Comparison of ENCODE assay signal across 1 cellular context in genomic region chr12:89709994-89710872, GRCh38.
TF ChIP-seq lines count a peak whose summit lies in the region.

No MANE protein-coding gene starts in this region.

TF ChIP-seq in A549, 52 proteins besides CTCF, POLR2A, EP300 and RAD21 (continued from another document):
- TF ChIP-seq JUN (IDR thresholded peaks at IDR 0.05), result no peak
- TF ChIP-seq HEYL (CRISPR knock-in tag; IDR thresholded peaks at IDR 0.05), result no peak
- no peak for TF ChIP-seq TFCP2L1 (CRISPR knock-in tag; IDR thresholded peaks at IDR 0.05)
- peak; percentile 48; the same call in 1 of the 2 replicates for TF ChIP-seq KDM1A (IDR thresholded peaks at IDR 0.05; ENCODE audit: low read depth)
- no peak for TF ChIP-seq BHLHE40 (IDR thresholded peaks at IDR 0.05; ENCODE audit: low read depth, low read length)
- TF ChIP-seq RNF2 (IDR thresholded peaks at IDR 0.05; ENCODE audit: borderline replicate concordance, low read depth), result no peak
- TF ChIP-seq BCL3 (IDR thresholded peaks at IDR 0.05), result no peak
- TF ChIP-seq, protein P1, sequence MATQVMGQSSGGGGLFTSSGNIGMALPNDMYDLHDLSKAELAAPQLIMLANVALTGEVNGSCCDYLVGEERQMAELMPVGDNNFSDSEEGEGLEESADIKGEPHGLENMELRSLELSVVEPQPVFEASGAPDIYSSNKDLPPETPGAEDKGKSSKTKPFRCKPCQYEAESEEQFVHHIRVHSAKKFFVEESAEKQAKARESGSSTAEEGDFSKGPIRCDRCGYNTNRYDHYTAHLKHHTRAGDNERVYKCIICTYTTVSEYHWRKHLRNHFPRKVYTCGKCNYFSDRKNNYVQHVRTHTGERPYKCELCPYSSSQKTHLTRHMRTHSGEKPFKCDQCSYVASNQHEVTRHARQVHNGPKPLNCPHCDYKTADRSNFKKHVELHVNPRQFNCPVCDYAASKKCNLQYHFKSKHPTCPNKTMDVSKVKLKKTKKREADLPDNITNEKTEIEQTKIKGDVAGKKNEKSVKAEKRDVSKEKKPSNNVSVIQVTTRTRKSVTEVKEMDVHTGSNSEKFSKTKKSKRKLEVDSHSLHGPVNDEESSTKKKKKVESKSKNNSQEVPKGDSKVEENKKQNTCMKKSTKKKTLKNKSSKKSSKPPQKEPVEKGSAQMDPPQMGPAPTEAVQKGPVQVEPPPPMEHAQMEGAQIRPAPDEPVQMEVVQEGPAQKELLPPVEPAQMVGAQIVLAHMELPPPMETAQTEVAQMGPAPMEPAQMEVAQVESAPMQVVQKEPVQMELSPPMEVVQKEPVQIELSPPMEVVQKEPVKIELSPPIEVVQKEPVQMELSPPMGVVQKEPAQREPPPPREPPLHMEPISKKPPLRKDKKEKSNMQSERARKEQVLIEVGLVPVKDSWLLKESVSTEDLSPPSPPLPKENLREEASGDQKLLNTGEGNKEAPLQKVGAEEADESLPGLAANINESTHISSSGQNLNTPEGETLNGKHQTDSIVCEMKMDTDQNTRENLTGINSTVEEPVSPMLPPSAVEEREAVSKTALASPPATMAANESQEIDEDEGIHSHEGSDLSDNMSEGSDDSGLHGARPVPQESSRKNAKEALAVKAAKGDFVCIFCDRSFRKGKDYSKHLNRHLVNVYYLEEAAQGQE (IDR thresholded peaks at IDR 0.05), result no peak
- TF ChIP-seq CBX2 (IDR thresholded peaks at IDR 0.05; ENCODE audit: borderline replicate concordance, low read depth), result no peak
- TF ChIP-seq FOSL2 (IDR thresholded peaks at IDR 0.05), result no peak
- no peak for TF ChIP-seq FOSL2 (CRISPR knock-in tag; IDR thresholded peaks at IDR 0.05)
- no peak for TF ChIP-seq NPAS2 (CRISPR knock-in tag; IDR thresholded peaks at IDR 0.05; ENCODE audit: borderline replicate concordance)
- no peak for TF ChIP-seq USF2 (IDR thresholded peaks at IDR 0.05)
- TF ChIP-seq PBX3 (IDR thresholded peaks at IDR 0.05), result no peak
- TF ChIP-seq KDM5A (IDR thresholded peaks at IDR 0.05), result no peak
- TF ChIP-seq NFE2L2 (conservative IDR thresholded peaks at IDR 0.05; ENCODE audit: low read length), result no peak
- no peak for TF ChIP-seq MYC (IDR thresholded peaks at IDR 0.05; ENCODE audit: borderline replicate concordance, low read length)
- no peak for TF ChIP-seq SMC3 (IDR thresholded peaks at IDR 0.05)
